ENCODE assay signal across 19 cellular contexts in genomic region chr5:156396830-156397081, GRCh38.
DNase-seq lines count a peak whose midpoint lies in the region; ATAC-seq and TF ChIP-seq lines count a peak whose summit lies in the region.
"Had no signal": no experiment of that assay in that cellular context is flagged by ENCODE, and none has a peak within 500 bp of the region (broad histone marks: within the 10 kb centered on the region; RNA-seq: fewer than 3 reads in every experiment).

No MANE protein-coding gene starts in this region.

- no peaks in the 10 kb centered on the region for H3K36me3 ChIP-seq in GM23248 (ENCODE audit: low read depth)
- H3K36me3 ChIP-seq in RWPE2 (ENCODE audit: low read depth), result no peaks in the 10 kb centered on the region
- H3K36me3 ChIP-seq in osteoblast (ENCODE audit: insufficient read depth, low read length), result no peaks in the 10 kb centered on the region
- H3K36me3 ChIP-seq: BE2C, MG63 had no signal

- DNase-seq in GM23248, result no peak
- no peak for DNase-seq in RWPE2 (ENCODE audit: low spot score)
- DNase-seq in kidney tubule cell (ENCODE audit: low spot score), result peak; percentile 3
- DNase-seq in osteoblast (ENCODE audit: insufficient read length, low spot score, missing footprints), result no peak
- no peak for DNase-seq in foreskin melanocyte
- DNase-seq in stimulated activated CD4-positive, alpha-beta T cell treated with anti-CD3 and anti-CD28 coated beads, Interleukin-4, amount 100 ng/mL, for 1 hour, result no peak
- DNase-seq: BE2C, Karpas-422, MG63, NCI-H1417, NCI-H1694 treated with DMSO at 0.1 percent for 48 hours, NCI-H2081 treated with DMSO at 0.1 percent for 48 hours, NCI-H2171 treated with DMSO at 0.1 percent for 48 hours, NCI-H524 treated with DMSO at 0.1 percent for 48 hours, NCI-H82, Right ventricle myocardium superior had no signal

- H3K27me3 ChIP-seq in GM23248 (replicated peaks; ENCODE audit: insufficient read depth) (no peaks in the 10 kb centered on the region), RWPE2 (ENCODE audit: insufficient read depth, poor library complexity, severe bottlenecking) (no peaks in the 10 kb centered on the region), osteoblast (ENCODE audit: insufficient read depth, low read length) (no peaks in the 10 kb centered on the region)
- H3K27me3 ChIP-seq: BE2C, MG63 had no signal

- H3K27ac ChIP-seq in GM23248, result peak overlapping the region; percentile 18
- H3K27ac ChIP-seq in RWPE2 (ENCODE audit: poor library complexity, severe bottlenecking), result no peak overlapping the region
- H3K27ac ChIP-seq in osteoblast (ENCODE audit: low read depth, low read length), result no peak overlapping the region

- 92 to 95% methylated on average over 2 of the region's 2 CpGs for WGBS in GM23248 (ENCODE audit: low coverage in 1 of 2, low lambda C conversion rate in 2 of 2, missing lambda C conversion rate in 2 of 2), 2 experiments

- H3K4me2 ChIP-seq in GM23248 (ENCODE audit: unreplicated experiment) (peak overlapping the region; percentile 17), osteoblast (ENCODE audit: insufficient read depth, low read length) (peak overlapping the region; percentile 25)

- H3K79me2 ChIP-seq in GM23248 (ENCODE audit: insufficient read depth) (peaks cover 25% of the 10 kb centered on the region; the same call in 1 of the 2 replicates), osteoblast (ENCODE audit: insufficient read depth, low read length) (no peaks in the 10 kb centered on the region)

- in situ Hi-C loops in GM23248 (cut with MboI), result no loop called here

- H2AFZ ChIP-seq in GM23248 (no peak overlapping the region), osteoblast (ENCODE audit: low read length) (no peak overlapping the region)

- no peaks in the 10 kb centered on the region for H3K9me3 ChIP-seq in GM23248 (ENCODE audit: low read depth)
- H3K9me3 ChIP-seq in RWPE2 (ENCODE audit: severe bottlenecking), result no peaks in the 10 kb centered on the region
- H3K9me3 ChIP-seq in osteoblast (ENCODE audit: low read depth, low read length), result peaks cover 2% of the 10 kb centered on the region
- H3K9me3 ChIP-seq: BE2C, MG63 had no signal

- ATAC-seq in RWPE2 (ENCODE audit: low read depth), result peak; percentile 39; the same call in 1 of the 3 replicates
- no peak for ATAC-seq in HG03097 (IDR thresholded peaks at IDR 0.05; ENCODE audit: low FRiP score, unreplicated experiment)
- no peak for ATAC-seq in GM18517 (IDR thresholded peaks at IDR 0.05; ENCODE audit: unreplicated experiment)
- ATAC-seq: HCT116 had no signal

- no peaks in the 10 kb centered on the region for H3K9me2 ChIP-seq in GM23248 (ENCODE audit: insufficient read depth)

- H3K4me3 ChIP-seq in GM23248 (no peak overlapping the region), RWPE2 (ENCODE audit: severe bottlenecking) (no peak overlapping the region), osteoblast (ENCODE audit: insufficient read depth, low read length) (no peak overlapping the region)
- H3K4me3 ChIP-seq: MG63 had no signal

- no peak overlapping the region for H3K9ac ChIP-seq in GM23248

- H4K20me1 ChIP-seq in GM23248 (ENCODE audit: insufficient read depth) (no peaks in the 10 kb centered on the region), osteoblast (ENCODE audit: insufficient read depth, low read length) (no peaks in the 10 kb centered on the region)

- TF ChIP-seq CTCF in RWPE2 (IDR thresholded peaks at IDR 0.05; ENCODE audit: poor library complexity, severe bottlenecking) (no peak), osteoblast (IDR thresholded peaks at IDR 0.05; ENCODE audit: extremely low read depth, low read depth, low read length) (no peak)

- peaks cover 21% of the 10 kb centered on the region for H3K4me1 ChIP-seq in GM23248 (ENCODE audit: insufficient read depth)
- H3K4me1 ChIP-seq in RWPE2 (ENCODE audit: insufficient read depth, poor library complexity, severe bottlenecking), result peaks cover 2% of the 10 kb centered on the region
- peaks cover 22% of the 10 kb centered on the region for H3K4me1 ChIP-seq in osteoblast (ENCODE audit: insufficient read depth, low read length)
- H3K4me1 ChIP-seq: BE2C had no signal

- H3F3A ChIP-seq in GM23248 (ENCODE audit: insufficient read depth), result peaks cover 10% of the 10 kb centered on the region; the same call in 1 of the 2 replicates
